In the genomic region with DNA sequence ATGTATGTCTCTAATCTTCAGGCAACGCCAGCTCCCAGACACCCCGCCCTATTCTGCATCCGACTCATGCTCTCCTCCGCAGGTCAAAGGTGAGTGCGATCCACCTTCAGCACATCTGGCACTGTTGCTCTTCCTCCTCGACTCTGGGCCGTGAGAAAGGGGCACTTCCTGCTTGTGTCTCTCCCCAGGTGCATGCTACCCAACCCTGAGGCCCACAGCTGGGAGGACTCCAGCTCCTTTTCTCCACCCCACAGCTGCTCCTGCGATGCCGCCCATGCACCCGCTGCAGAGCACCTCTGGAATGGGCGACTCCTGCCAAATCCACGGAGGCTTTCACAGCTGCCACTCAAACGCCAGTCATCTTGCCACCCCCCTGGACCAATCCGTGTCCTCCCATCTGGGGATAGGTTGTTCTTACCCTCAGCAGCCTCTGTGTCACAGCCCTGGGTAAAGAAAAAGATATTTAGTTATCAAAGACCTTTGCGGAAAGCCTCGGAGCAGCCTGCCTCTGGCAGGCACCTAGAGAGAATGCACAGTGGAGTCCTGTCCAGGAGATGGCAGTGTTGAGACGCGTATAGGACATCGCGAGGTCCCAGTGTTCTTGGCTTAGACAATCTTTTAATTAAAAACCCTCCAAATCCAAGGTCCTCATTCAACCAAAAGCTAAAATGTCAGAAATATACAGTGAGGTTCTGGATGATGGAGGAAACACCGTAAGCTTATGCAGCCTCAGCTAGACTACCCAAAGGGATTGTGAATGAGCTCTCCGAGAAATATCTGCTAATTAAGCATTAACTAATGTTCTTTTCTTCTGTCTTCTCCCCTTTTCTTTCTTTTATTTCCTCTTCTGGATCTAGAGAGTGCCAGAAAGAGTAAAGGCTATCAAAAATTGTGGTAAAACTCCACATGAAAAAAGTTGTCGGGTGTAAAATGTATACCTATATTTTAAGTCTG, we compare ENCODE assay signal across 8 cellular contexts. TPM values are rescaled to one million over a fixed set of nuclear protein-coding genes. Genes with fewer than 3 reads are reported as not detected.
DNase-seq lines count a peak whose midpoint lies in the region; ATAC-seq and TF ChIP-seq lines count a peak whose summit lies in the region.

No MANE protein-coding gene starts in this region.

- H3K79me2 ChIP-seq in DOHH2 (ENCODE audit: control insufficient read depth, low read length) = no peaks in the 10 kb centered on the region

- ATAC-seq in GM21717 (IDR thresholded peaks at IDR 0.05; ENCODE audit: unreplicated experiment) (peak; percentile 91), omental fat pad (ENCODE audit: low FRiP score) (peak; percentile 79), thoracic aorta (ENCODE audit: insufficient number of reproducible peaks, low FRiP score, low read depth) (peak; percentile 87)

- H3K27ac ChIP-seq in DOHH2 (ENCODE audit: low read depth, low read length) (no peak overlapping the region), thoracic aorta (no peak overlapping the region)

- peak overlapping the region; percentile 39 for H3K4me2 ChIP-seq in DOHH2 (ENCODE audit: low read length)

- H3K9me3 ChIP-seq in DOHH2 (ENCODE audit: control insufficient read depth, insufficient read depth, low read length) (no peaks in the 10 kb centered on the region), thoracic aorta (no peaks in the 10 kb centered on the region)

- no peaks in the 10 kb centered on the region for H3K36me3 ChIP-seq in DOHH2 (ENCODE audit: control insufficient read depth, low read length)
- H3K36me3 ChIP-seq in thoracic aorta = no peaks in the 10 kb centered on the region

- H3K4me3 ChIP-seq in DOHH2 (ENCODE audit: low read length) (peak overlapping the region; percentile 1; the same call in 1 of the 2 replicates), thoracic aorta (peak overlapping the region; percentile 66)
- H3K4me3 ChIP-seq in Jurkat, Clone E6-1 (ENCODE audit: low read length) = no peak overlapping the region

- no peaks in the 10 kb centered on the region for H4K20me1 ChIP-seq in DOHH2 (ENCODE audit: control insufficient read depth, insufficient read depth, low read depth, low read length)

- no peaks in the 10 kb centered on the region for H3K9me2 ChIP-seq in DOHH2 (replicated peaks; ENCODE audit: control insufficient read depth, low read length)

- peak; percentile 30 for DNase-seq in Jurkat, Clone E6-1 (ENCODE audit: low read depth, low spot score)
- peak; percentile 7 for DNase-seq in OCI-M2 (lab: John Stamatoyannopoulos, UW; ENCODE audit: unreplicated experiment)
- DNase-seq in activated T-cell treated with anti-CD3 and anti-CD28 coated beads, Interleukin-2, amount 50 U/mL, for 48 hours = peak; percentile 72 to 74
- DNase-seq in fibroblast of the conjunctiva (ENCODE audit: low read depth) = peak; percentile 56
- DNase-seq in omental fat pad (ENCODE audit: low spot score) = peak; percentile 64
- DNase-seq in thoracic aorta (ENCODE audit: low spot score) = peak; percentile 23

- peaks cover 22% of the 10 kb centered on the region for H3K4me1 ChIP-seq in DOHH2 (ENCODE audit: control insufficient read depth, low read length)
- no peaks in the 10 kb centered on the region for H3K4me1 ChIP-seq in thoracic aorta (ENCODE audit: control insufficient read depth in 1 of 2, low read depth in 2 of 2)

- H3K27me3 ChIP-seq in DOHH2 (ENCODE audit: control insufficient read depth, low read length) (no peaks in the 10 kb centered on the region), thoracic aorta (replicated peaks; ENCODE audit: insufficient read depth) (no peaks in the 10 kb centered on the region)

- H3F3A ChIP-seq in DOHH2 (ENCODE audit: control insufficient read depth, insufficient read depth) = no peaks in the 10 kb centered on the region

- peak; percentile 98 for TF ChIP-seq CTCF in DOHH2 (IDR thresholded peaks at IDR 0.05; ENCODE audit: low read depth, low read length, poor library complexity, severe bottlenecking)
- TF ChIP-seq CTCF in omental fat pad (IDR thresholded peaks at IDR 0.05) = peak in 2 of 3 donors; percentile 40 to 43
- peak; percentile 85 for TF ChIP-seq CTCF in thoracic aorta (IDR thresholded peaks at IDR 0.05)

RNA-seq across cellular contexts. Expression of a gene that starts 54.3 kb away (rescaled TPM):
- not detected for polyA plus RNA-seq in Jurkat, Clone E6-1 (2012; ENCODE audit: insufficient read depth, insufficient read length)
- total RNA-seq in omental fat pad = not detected
- total RNA-seq in thoracic aorta = not detected

Comparison
In these comparisons a context has a peak if more than half of its experiments do, and no peak if none do; other contexts are left out.
1. CTCF ChIP-seq: peak in every context shown above with its lines; median percentile 98 in DOHH2; 85 in thoracic aorta; 42 in omental fat pad.
2. DNase-seq: peak in every context shown above with its lines; median percentile 73 in activated T-cell treated with anti-CD3 and anti-CD28 coated beads, Interleukin-2, amount 50 U/mL, for 48 hours; 64 in omental fat pad; 56 in fibroblast of the conjunctiva; 30 in Jurkat, Clone E6-1; 23 in thoracic aorta; 7 in OCI-M2.